8 cellular contexts compared by ENCODE assay signal in genomic region chr2:74653589-74653984, GRCh38. TPM values are rescaled to one million over a fixed set of nuclear protein-coding genes. Genes with fewer than 3 reads are reported as not detected.
A peak's percentile ranks its signal among the peaks of the same experiment; 100 is the strongest.
DNase-seq lines count a peak whose midpoint lies in the region; ATAC-seq and TF ChIP-seq lines count a peak whose summit lies in the region.

No MANE protein-coding gene starts in this region.

- no peak for DNase-seq in activated CD8-positive, alpha-beta memory T cell treated with anti-CD3 and anti-CD28 coated beads, Interleukin-2, amount 10 ng/mL, durations not matched to agents 7 days and 5 days
- DNase-seq in activated CD8-positive, alpha-beta memory T cell treated with anti-CD3 and anti-CD28 coated beads for 24 hours = no peak
- no peak for DNase-seq in astrocyte of the cerebellum (ENCODE audit: low read depth)
- no peak for DNase-seq in right lobe of liver
- DNase-seq in occipital lobe (lab: John Stamatoyannopoulos, UW) = no peak
- no peak for DNase-seq in NCI-H446 (lab: John Stamatoyannopoulos, UW)

- CTCF ChIA-PET in activated CD8-positive, alpha-beta memory T cell treated with anti-CD3 and anti-CD28 coated beads, Interleukin-2, amount 10 ng/mL, durations not matched to agents 7 days and 5 days (lab: Charles Lee) = no interaction called here

- no peak overlapping the region for H3K27ac ChIP-seq in right lobe of liver
- no peak overlapping the region for H3K27ac ChIP-seq in urinary bladder (ENCODE audit: low read depth)

- no peaks in the 10 kb centered on the region for H3K9me3 Mint-ChIP-seq in activated CD8-positive, alpha-beta memory T cell treated with anti-CD3 and anti-CD28 coated beads, Interleukin-2, amount 10 ng/mL, durations not matched to agents 7 days and 5 days (ENCODE audit: low read depth)

- no peaks in the 10 kb centered on the region for H3K9me3 ChIP-seq in right lobe of liver

- TF ChIP-seq POLR2A in right lobe of liver (IDR thresholded peaks at IDR 0.05) = no peak

- intact Hi-C loops in right lobe of liver (cut with DNase I) = no loop called here

- peaks cover 0 to 4% (median 2%) of the 10 kb centered on the region in 4 donors for H3K4me1 ChIP-seq in right lobe of liver
- H3K4me1 ChIP-seq in urinary bladder (ENCODE audit: insufficient read depth) = no peaks in the 10 kb centered on the region

- H3K27me3 ChIP-seq in right lobe of liver = no peaks in the 10 kb centered on the region

- no peak for TF ChIP-seq CTCF in astrocyte of the cerebellum (IDR thresholded peaks at IDR 0.05; ENCODE audit: low read depth, low read length, missing control alignments)
- no peak for TF ChIP-seq CTCF in right lobe of liver (IDR thresholded peaks at IDR 0.05)

- H3K4me3 Mint-ChIP-seq in activated CD8-positive, alpha-beta memory T cell treated with anti-CD3 and anti-CD28 coated beads, Interleukin-2, amount 10 ng/mL, durations not matched to agents 7 days and 5 days = peak overlapping the region; percentile 76

- peak; percentile 29 for ATAC-seq in activated CD8-positive, alpha-beta memory T cell treated with anti-CD3 and anti-CD28 coated beads, Interleukin-2, amount 10 ng/mL, durations not matched to agents 7 days and 5 days
- ATAC-seq in HG03135 (IDR thresholded peaks at IDR 0.05; ENCODE audit: unreplicated experiment) = peak; percentile 29
- ATAC-seq in right lobe of liver = peak; percentile 44 to 53 (median 49)

- no peaks in the 10 kb centered on the region for H3K36me3 ChIP-seq in right lobe of liver
- no peaks in the 10 kb centered on the region for H3K36me3 ChIP-seq in urinary bladder (ENCODE audit: insufficient read depth)

- H3K27me3 Mint-ChIP-seq in activated CD8-positive, alpha-beta memory T cell treated with anti-CD3 and anti-CD28 coated beads, Interleukin-2, amount 10 ng/mL, durations not matched to agents 7 days and 5 days = peaks cover 19% of the 10 kb centered on the region

- 15% methylated on average over 15 of the region's 15 CpGs for WGBS in right lobe of liver (ENCODE audit: insufficient coverage, low coverage, low lambda C conversion rate, missing lambda C conversion rate)
- WGBS in urinary bladder = 11% methylated on average over 15 of the region's 15 CpGs

- H3K4me3 ChIP-seq in astrocyte of the cerebellum (ENCODE audit: low read depth, low read length) = peak overlapping the region; percentile 58
- H3K4me3 ChIP-seq in right lobe of liver = peak overlapping the region; percentile 54 to 68 (median 60)
- H3K4me3 ChIP-seq in urinary bladder (ENCODE audit: low read depth, low read length) = peak overlapping the region; percentile 68

- H3K36me3 Mint-ChIP-seq in activated CD8-positive, alpha-beta memory T cell treated with anti-CD3 and anti-CD28 coated beads, Interleukin-2, amount 10 ng/mL, durations not matched to agents 7 days and 5 days = no peaks in the 10 kb centered on the region

- in situ Hi-C loops in astrocyte of the cerebellum (cut with HindIII; ENCODE audit: low sequenced_read_pairs) = no loop called here

- peak overlapping the region; percentile 67 for H3K27ac Mint-ChIP-seq in activated CD8-positive, alpha-beta memory T cell treated with anti-CD3 and anti-CD28 coated beads, Interleukin-2, amount 10 ng/mL, durations not matched to agents 7 days and 5 days

- peaks cover 16% of the 10 kb centered on the region for H3K4me1 Mint-ChIP-seq in activated CD8-positive, alpha-beta memory T cell treated with anti-CD3 and anti-CD28 coated beads, Interleukin-2, amount 10 ng/mL, durations not matched to agents 7 days and 5 days

RNA-seq across cellular contexts. Expression of gene SEMA4F, which starts 0.5 kb away (rescaled TPM):
- 1 to 10 TPM; 4.1 to 6.8 TPM for total RNA-seq in activated CD8-positive, alpha-beta memory T cell treated with anti-CD3 and anti-CD28 coated beads, Interleukin-2, amount 10 ng/mL, durations not matched to agents 7 days and 5 days
- 1 to 10 TPM; 1.1 to 2.3 (median 1.6) TPM for total RNA-seq in right lobe of liver
- total RNA-seq in urinary bladder = 2.2 TPM
- 5.0 TPM for polyA plus RNA-seq in urinary bladder
- total RNA-seq in occipital lobe = 15.3 TPM

RNA-seq across cellular contexts. Expression of gene M1AP, which starts 5.5 kb away (rescaled TPM):
- total RNA-seq in activated CD8-positive, alpha-beta memory T cell treated with anti-CD3 and anti-CD28 coated beads, Interleukin-2, amount 10 ng/mL, durations not matched to agents 7 days and 5 days = not detected
- total RNA-seq in right lobe of liver = not detected
- total RNA-seq in urinary bladder = 0.21 TPM
- polyA plus RNA-seq in urinary bladder = 0.15 TPM
- not detected for total RNA-seq in occipital lobe
